Comparison of ENCODE assay signal across 17 cellular contexts in genomic region chr6:125189494-125189893, GRCh38. TPM values are rescaled to one million over a fixed set of nuclear protein-coding genes. Genes with fewer than 3 reads are reported as not detected.
"Had no signal": no experiment of that assay in that cellular context is flagged by ENCODE, and none has a peak within 500 bp of the region (broad histone marks: within the 10 kb centered on the region; RNA-seq: fewer than 3 reads in every experiment).

No MANE protein-coding gene starts in this region.

- H3K4me3 ChIP-seq: esophagus muscularis mucosa, lower lobe of right lung, testis had no signal

- H3K4me1 ChIP-seq: lower lobe of right lung, testis had no signal

- H3K27ac ChIP-seq: esophagus muscularis mucosa, lower lobe of right lung had no signal

- ATAC-seq: activated CD4-positive, alpha-beta T cell treated with anti-CD3 and anti-CD28 coated beads for 36 hours; activated CD8-positive, alpha-beta memory T cell treated with anti-CD3 and anti-CD28 coated beads, Interleukin-2, amount 10 ng/mL, durations not matched to agents 7 days and 5 days; activated T-helper 17 cell treated with anti-CD3 and anti-CD28 coated beads, Interleukin-2, amount 50 U/mL, for 72 hours; lower lobe of right lung; SK-N-SH treated with all-trans-retinoic acid at 6 μM for 48 hours; stimulated activated naive CD8-positive, alpha-beta T cell treated with anti-CD3 and anti-CD28 coated beads, Interleukin-15, amount 100 ng/mL, for 72 hours; T-cell; WTC11 had no signal

- H3K9me3 ChIP-seq: esophagus muscularis mucosa, lower lobe of right lung, testis had no signal

- H3K27me3 ChIP-seq: esophagus muscularis mucosa, testis had no signal

- H3K36me3 ChIP-seq: esophagus muscularis mucosa, lower lobe of right lung had no signal

- DNase-seq: activated CD4-positive, alpha-beta memory T cell treated with anti-CD3 and anti-CD28 coated beads, Interleukin-2, amount 10 ng/mL, durations not matched to agents 7 days and 5 days; activated CD4-positive, alpha-beta T cell treated with anti-CD3 and anti-CD28 coated beads for 36 hours; activated CD8-positive, alpha-beta memory T cell treated with anti-CD3 and anti-CD28 coated beads, Interleukin-2, amount 10 ng/mL, durations not matched to agents 7 days and 5 days; activated naive CD4-positive, alpha-beta T cell treated with Interleukin-2 at 50 U/mL for 16 hours; activated naive CD8-positive, alpha-beta T cell treated with anti-CD3 and anti-CD28 coated beads, Interleukin-2, amount 10 ng/mL, durations not matched to agents 7 days and 5 days; cerebellar nuclear complex; effector CD8-positive, alpha-beta T cell; lower lobe of right lung; posterior cingulate gyrus; retina; stimulated activated naive CD8-positive, alpha-beta T cell treated with anti-CD3 and anti-CD28 coated beads, Interleukin-15, amount 100 ng/mL, for 72 hours; T-cell; testis had no signal

RNA-seq across cellular contexts. Expression of gene TPD52L1, which starts 35.9 kb away (rescaled TPM):
- total RNA-seq: activated CD4-positive, alpha-beta memory T cell treated with anti-CD3 and anti-CD28 coated beads, Interleukin-2, amount 10 ng/mL, durations not matched to agents 7 days and 5 days; activated CD8-positive, alpha-beta memory T cell treated with anti-CD3 and anti-CD28 coated beads, Interleukin-2, amount 10 ng/mL, durations not matched to agents 7 days and 5 days; activated naive CD8-positive, alpha-beta T cell treated with anti-CD3 and anti-CD28 coated beads, Interleukin-2, amount 10 ng/mL, durations not matched to agents 7 days and 5 days had no signal
